Comparison of ENCODE assay signal across 8 cellular contexts in genomic region chr14:70887207-70888150, GRCh38. TPM values are rescaled to one million over a fixed set of nuclear protein-coding genes. Genes with fewer than 3 reads are reported as not detected.
A peak's percentile ranks its signal among the peaks of the same experiment; 100 is the strongest.
DNase-seq lines count a peak whose midpoint lies in the region; ATAC-seq and TF ChIP-seq lines count a peak whose summit lies in the region.

No MANE protein-coding gene starts in this region.

- no peaks in the 10 kb centered on the region for H3K36me3 ChIP-seq in RWPE2 (ENCODE audit: low read depth)

- H3K4me3 ChIP-seq in RWPE2 (ENCODE audit: severe bottlenecking): no peak overlapping the region

- H3K27me3 ChIP-seq in RWPE2 (ENCODE audit: insufficient read depth, poor library complexity, severe bottlenecking): no peaks in the 10 kb centered on the region

- peak; percentile 13 for DNase-seq in Daoy (ENCODE audit: low read depth)
- no peak for DNase-seq in RWPE2 (ENCODE audit: low spot score)
- no peak for DNase-seq in immature natural killer cell
- no peak for DNase-seq in NCI-H1436 treated with DMSO at 0.1 percent for 48 hours (lab: John Stamatoyannopoulos, UW)
- no peak for DNase-seq in cardiac septum (ENCODE audit: low spot score)
- no peak for DNase-seq in 8988T

- H3K27ac Mint-ChIP-seq in immature natural killer cell: peak overlapping the region; percentile 78 to 94 (median 89)

- H3K4me1 ChIP-seq in RWPE2 (ENCODE audit: insufficient read depth, poor library complexity, severe bottlenecking): peaks cover 39% of the 10 kb centered on the region

- peak; percentile 37 for ATAC-seq in GM21619 (IDR thresholded peaks at IDR 0.05; ENCODE audit: unreplicated experiment)
- ATAC-seq in RWPE2 (ENCODE audit: low read depth): no peak
- no peak for ATAC-seq in HG02763 (IDR thresholded peaks at IDR 0.05; ENCODE audit: unreplicated experiment)

- no peaks in the 10 kb centered on the region for H3K9me3 ChIP-seq in RWPE2 (ENCODE audit: severe bottlenecking)

- no peak for TF ChIP-seq CTCF in RWPE2 (IDR thresholded peaks at IDR 0.05; ENCODE audit: poor library complexity, severe bottlenecking)

- intact Hi-C loops in cardiac septum (cut with DNase I): no loop called here

- no peaks in the 10 kb centered on the region for H3K9me3 Mint-ChIP-seq in immature natural killer cell

- peak overlapping the region; percentile 65 to 81 (median 77) for H3K4me3 Mint-ChIP-seq in immature natural killer cell

- H3K27ac ChIP-seq in RWPE2 (ENCODE audit: poor library complexity, severe bottlenecking): peak overlapping the region; percentile 80

- H3K36me3 Mint-ChIP-seq in immature natural killer cell: no peaks in the 10 kb centered on the region

- peaks cover 0 to 5% (median 3%) of the 10 kb centered on the region in 3 donors for H3K27me3 Mint-ChIP-seq in immature natural killer cell (ENCODE audit: low read depth in 3 of 3)

- H3K4me1 Mint-ChIP-seq in immature natural killer cell: peaks cover 74 to 77% of the 10 kb centered on the region in 2 donors

RNA-seq across cellular contexts. Expression of gene PCNX1, which starts 19.8 kb away (rescaled TPM):
- total RNA-seq in Daoy (2014; rRNA removed; shearing (Covaris generic)): 17.2 and 21.6 TPM in 2 replicates
- polyA plus RNA-seq in immature natural killer cell: 10 to 100 TPM in 1 of 3 donors, 1 to 10 TPM in 2; 4.6 to 17.2 (median 4.6) TPM
- total RNA-seq in cardiac septum: 46.2 TPM
